22 cellular contexts compared by ENCODE assay signal in the genomic region with DNA sequence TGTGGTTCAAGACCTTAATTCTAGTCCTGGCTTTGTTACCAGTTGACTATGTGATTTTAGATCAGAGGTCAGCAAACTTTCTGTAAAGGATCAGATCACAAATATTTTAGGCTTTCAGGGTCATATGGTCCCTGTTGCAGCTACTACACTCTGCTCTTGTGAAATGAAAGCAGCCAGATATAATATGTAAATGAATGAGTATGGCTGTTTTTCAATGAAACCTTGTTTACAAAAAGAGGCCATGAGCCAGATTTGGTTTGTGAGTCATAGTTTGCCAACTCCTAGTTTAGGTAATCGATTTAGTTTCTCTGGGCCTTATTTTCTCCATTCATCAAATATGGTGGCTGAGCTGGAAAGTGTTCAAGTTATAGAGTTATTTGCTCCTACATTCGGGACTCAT.
"Had no signal": no experiment of that assay in that cellular context is flagged by ENCODE, and none has a peak within 500 bp of the region (broad histone marks: within the 10 kb centered on the region; RNA-seq: fewer than 3 reads in every experiment).

No MANE protein-coding gene starts in this region.

- H3K4me3 Mint-ChIP-seq: naive thymus-derived CD4-positive, alpha-beta T cell; nephron progenitor cell; stimulated activated effector memory CD8-positive, alpha-beta T cell treated with anti-CD3 and anti-CD28 coated beads, Interleukin-12 subunit alpha, Interleukin-12 subunit beta, amount 100 ng/mL, for 72 hours had no signal

- H3K27ac ChIP-seq: colonic mucosa, foreskin keratinocyte, hepatocyte, neutrophil, psoas muscle, right lobe of liver, tibial nerve, upper lobe of right lung, vagina had no signal

- DNase-seq: colonic mucosa; dermis blood vessel endothelial cell; erythroblast; foreskin keratinocyte; head of caudate nucleus; left colon; left ventricle myocardium superior; naive thymus-derived CD4-positive, alpha-beta T cell; nephron progenitor cell; psoas muscle; retina; right lobe of liver; stimulated activated CD4-positive, alpha-beta T cell treated with anti-CD3 and anti-CD28 coated beads, Interleukin-4, amount 100 ng/mL, for 1 hour; stimulated activated CD8-positive, alpha-beta memory T cell treated with anti-CD3 and anti-CD28 coated beads, Interleukin-4, amount 100 ng/mL, for 48 hours; stimulated activated naive CD8-positive, alpha-beta T cell treated with anti-CD3 and anti-CD28 coated beads, Interleukin-15, Interleukin-2, amounts not matched to agents 100 U/mL and 50 U/mL, for 24 hours; upper lobe of right lung had no signal

- H3K36me3 Mint-ChIP-seq: naive thymus-derived CD4-positive, alpha-beta T cell; stimulated activated effector memory CD8-positive, alpha-beta T cell treated with anti-CD3 and anti-CD28 coated beads, Interleukin-12 subunit alpha, Interleukin-12 subunit beta, amount 100 ng/mL, for 72 hours had no signal

- H3K4me1 ChIP-seq: colonic mucosa, foreskin keratinocyte, psoas muscle, right lobe of liver had no signal

- H3K9me3 ChIP-seq: colonic mucosa, neutrophil, psoas muscle, right lobe of liver, tibial nerve, upper lobe of right lung, vagina had no signal

- H3K27me3 ChIP-seq: colonic mucosa, foreskin keratinocyte, hepatocyte, neutrophil, right lobe of liver, tibial nerve, upper lobe of right lung, vagina had no signal

- H3K27ac Mint-ChIP-seq: naive thymus-derived CD4-positive, alpha-beta T cell; nephron progenitor cell; stimulated activated effector memory CD8-positive, alpha-beta T cell treated with anti-CD3 and anti-CD28 coated beads, Interleukin-12 subunit alpha, Interleukin-12 subunit beta, amount 100 ng/mL, for 72 hours had no signal

- H2AFZ ChIP-seq: hepatocyte had no signal

- H3K4me1 Mint-ChIP-seq: naive thymus-derived CD4-positive, alpha-beta T cell; stimulated activated effector memory CD8-positive, alpha-beta T cell treated with anti-CD3 and anti-CD28 coated beads, Interleukin-12 subunit alpha, Interleukin-12 subunit beta, amount 100 ng/mL, for 72 hours had no signal

- ATAC-seq: foreskin keratinocyte; left colon; left ventricle myocardium superior; naive thymus-derived CD4-positive, alpha-beta T cell; psoas muscle; right lobe of liver; stimulated activated effector memory CD8-positive, alpha-beta T cell treated with anti-CD3 and anti-CD28 coated beads, Interleukin-12 subunit alpha, Interleukin-12 subunit beta, amount 100 ng/mL, for 72 hours; stimulated activated naive CD8-positive, alpha-beta T cell treated with anti-CD3 and anti-CD28 coated beads, Interleukin-15, Interleukin-2, amounts not matched to agents 100 U/mL and 50 U/mL, for 24 hours; upper lobe of right lung had no signal

- H3K79me2 ChIP-seq: hepatocyte had no signal

- H3K36me3 ChIP-seq: colonic mucosa, neutrophil, right lobe of liver, tibial nerve, upper lobe of right lung, vagina had no signal

- H3K4me3 ChIP-seq: colonic mucosa, hepatocyte, lung, psoas muscle, right lobe of liver, tibial nerve, upper lobe of right lung, vagina had no signal

- H3K9me3 Mint-ChIP-seq: nephron progenitor cell had no signal

- H3K4me2 ChIP-seq: hepatocyte had no signal
